In the genomic region with DNA sequence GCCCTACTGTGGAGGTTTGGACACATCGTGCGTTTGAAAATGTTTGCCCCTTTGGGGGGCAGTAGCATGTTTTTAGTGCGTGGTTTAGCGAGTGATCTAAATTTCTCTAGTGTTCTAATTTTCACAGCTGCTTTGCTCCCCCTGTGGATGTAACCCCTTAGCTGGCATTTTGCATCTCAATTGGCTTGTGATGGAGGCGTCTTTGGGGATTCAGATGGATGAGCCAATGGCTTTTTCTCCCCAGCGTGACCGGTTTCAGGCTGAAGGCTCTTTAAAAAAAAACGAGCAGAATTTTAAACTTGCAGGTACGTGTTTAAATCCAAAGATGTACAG, we compare ENCODE assay signal across 8 cellular contexts. TPM values are rescaled to one million over a fixed set of nuclear protein-coding genes. Genes with fewer than 3 reads are reported as not detected.
DNase-seq lines count a peak whose midpoint lies in the region; ATAC-seq and TF ChIP-seq lines count a peak whose summit lies in the region.

No MANE protein-coding gene starts in this region.

- H2AFZ ChIP-seq in neural cell (ENCODE audit: low read depth, low read length): peak overlapping the region; percentile 77

- DNase-seq in COLO829 (ENCODE audit: low spot score): peak; percentile 10
- peak; percentile 90 for DNase-seq in NCI-H82 treated with DMSO at 0.1 percent for 48 hours (lab: John Stamatoyannopoulos, UW; ENCODE audit: unreplicated experiment)
- DNase-seq in effector memory CD4-positive, alpha-beta T cell: no peak
- DNase-seq in activated T-helper 1 cell treated with anti-CD3 and anti-CD28 coated beads, Interleukin-12 subunit alpha, Interleukin-12 subunit beta, Interleukin-2, Interleukin-4 antibody, amounts not matched to agents 30 ng/mL and 10 ng/mL and 1 ng/mL, durations not matched to agents 14 hours and 24 hours and 36 hours (ENCODE audit: low spot score): no peak
- no peak for DNase-seq in central memory CD4-positive, alpha-beta T cell

- ATAC-seq in GM19372 (IDR thresholded peaks at IDR 0.05; ENCODE audit: low read depth, unreplicated experiment) (peak; percentile 18), HG03432 (IDR thresholded peaks at IDR 0.05; ENCODE audit: unreplicated experiment) (peak; percentile 13)

- no peak overlapping the region for H3K4me3 Mint-ChIP-seq in activated T-helper 1 cell treated with anti-CD3 and anti-CD28 coated beads, Interleukin-12 subunit alpha, Interleukin-12 subunit beta, Interleukin-2, Interleukin-4 antibody, amounts not matched to agents 30 ng/mL and 10 ng/mL and 1 ng/mL, durations not matched to agents 14 hours and 24 hours and 36 hours

- peaks cover 13% of the 10 kb centered on the region for H3K36me3 Mint-ChIP-seq in activated T-helper 1 cell treated with anti-CD3 and anti-CD28 coated beads, Interleukin-12 subunit alpha, Interleukin-12 subunit beta, Interleukin-2, Interleukin-4 antibody, amounts not matched to agents 30 ng/mL and 10 ng/mL and 1 ng/mL, durations not matched to agents 14 hours and 24 hours and 36 hours (ENCODE audit: low read depth)

- no peak for TF ChIP-seq EP300 in neural cell (conservative IDR thresholded peaks at IDR 0.05; ENCODE audit: poor library complexity, severe bottlenecking)

- H3K27me3 ChIP-seq in effector memory CD4-positive, alpha-beta T cell (replicated peaks; ENCODE audit: control insufficient read depth, insufficient read depth, low read length, poor library complexity, severe bottlenecking): no peaks in the 10 kb centered on the region
- no peaks in the 10 kb centered on the region for H3K27me3 ChIP-seq in neural cell (ENCODE audit: insufficient read depth, low read depth, low read length)

- H3K9me3 Mint-ChIP-seq in activated T-helper 1 cell treated with anti-CD3 and anti-CD28 coated beads, Interleukin-12 subunit alpha, Interleukin-12 subunit beta, Interleukin-2, Interleukin-4 antibody, amounts not matched to agents 30 ng/mL and 10 ng/mL and 1 ng/mL, durations not matched to agents 14 hours and 24 hours and 36 hours: no peaks in the 10 kb centered on the region

- H3K9ac ChIP-seq in neural cell (ENCODE audit: low read length): peak overlapping the region; percentile 78

- H3K9me3 ChIP-seq in effector memory CD4-positive, alpha-beta T cell (ENCODE audit: control insufficient read depth, low read length): no peaks in the 10 kb centered on the region
- no peaks in the 10 kb centered on the region for H3K9me3 ChIP-seq in neural cell (ENCODE audit: low read length)

- no peaks in the 10 kb centered on the region for H3F3A ChIP-seq in neural cell (ENCODE audit: insufficient read depth, low read length, poor library complexity, severe bottlenecking)

- TF ChIP-seq CTCF in neural cell (IDR thresholded peaks at IDR 0.05; ENCODE audit: poor library complexity, severe bottlenecking): no peak

- H3K79me2 ChIP-seq in neural cell (replicated peaks; ENCODE audit: insufficient read depth, low read length): peaks cover 14% of the 10 kb centered on the region

- H3K9me2 ChIP-seq in neural cell (ENCODE audit: insufficient read depth, low read length): no peaks in the 10 kb centered on the region

- H3K27me3 Mint-ChIP-seq in activated T-helper 1 cell treated with anti-CD3 and anti-CD28 coated beads, Interleukin-12 subunit alpha, Interleukin-12 subunit beta, Interleukin-2, Interleukin-4 antibody, amounts not matched to agents 30 ng/mL and 10 ng/mL and 1 ng/mL, durations not matched to agents 14 hours and 24 hours and 36 hours (ENCODE audit: insufficient read depth): no peaks in the 10 kb centered on the region

- peak overlapping the region; percentile 99 for H3K4me3 ChIP-seq in effector memory CD4-positive, alpha-beta T cell (ENCODE audit: insufficient read depth, low read depth, low read length, poor library complexity, severe bottlenecking)
- H3K4me3 ChIP-seq in neural cell (ENCODE audit: low read length): peak overlapping the region; percentile 76

- no peaks in the 10 kb centered on the region for H4K20me1 ChIP-seq in neural cell (ENCODE audit: insufficient read depth)

- peaks cover 34% of the 10 kb centered on the region for H3K4me1 Mint-ChIP-seq in activated T-helper 1 cell treated with anti-CD3 and anti-CD28 coated beads, Interleukin-12 subunit alpha, Interleukin-12 subunit beta, Interleukin-2, Interleukin-4 antibody, amounts not matched to agents 30 ng/mL and 10 ng/mL and 1 ng/mL, durations not matched to agents 14 hours and 24 hours and 36 hours (ENCODE audit: low read depth)

- peak overlapping the region; percentile 63 for H3K4me2 ChIP-seq in neural cell (ENCODE audit: low read length)

- peak overlapping the region; percentile 81 for H3K27ac ChIP-seq in effector memory CD4-positive, alpha-beta T cell (ENCODE audit: insufficient read depth, low read length, poor library complexity, severe bottlenecking)
- H3K27ac ChIP-seq in neural cell (ENCODE audit: low read length): peak overlapping the region; percentile 88

- TF ChIP-seq RAD21 in neural cell (conservative IDR thresholded peaks at IDR 0.05): no peak

- H3K4me1 ChIP-seq in effector memory CD4-positive, alpha-beta T cell (ENCODE audit: control insufficient read depth, insufficient read depth, low read length, poor library complexity, severe bottlenecking): no peaks in the 10 kb centered on the region

- intact Hi-C loops in activated T-helper 1 cell treated with anti-CD3 and anti-CD28 coated beads, Interleukin-12 subunit alpha, Interleukin-12 subunit beta, Interleukin-2, Interleukin-4 antibody, amounts not matched to agents 30 ng/mL and 10 ng/mL and 1 ng/mL, durations not matched to agents 14 hours and 24 hours and 36 hours (cut with micrococcal nuclease): loop anchor here (1.0 to 10.0 kb wide), 11 partner anchors 10 to 1121 kb away; partner anchors contain the start of genes BTBD8, GFI1 and TGFBR3

- no peak overlapping the region for H3K27ac Mint-ChIP-seq in activated T-helper 1 cell treated with anti-CD3 and anti-CD28 coated beads, Interleukin-12 subunit alpha, Interleukin-12 subunit beta, Interleukin-2, Interleukin-4 antibody, amounts not matched to agents 30 ng/mL and 10 ng/mL and 1 ng/mL, durations not matched to agents 14 hours and 24 hours and 36 hours

- H3K36me3 ChIP-seq in effector memory CD4-positive, alpha-beta T cell (ENCODE audit: control insufficient read depth, insufficient read depth, low read length): no peaks in the 10 kb centered on the region
- H3K36me3 ChIP-seq in neural cell (ENCODE audit: insufficient read depth, low read length): no peaks in the 10 kb centered on the region

TF ChIP-seq in neural cell, 6 proteins besides CTCF, POLR2A, EP300 and RAD21:
- peak; percentile 57 for TF ChIP-seq SMC3 (conservative IDR thresholded peaks at IDR 0.05; ENCODE audit: poor library complexity)
- peak; percentile 45 for TF ChIP-seq MXI1 (conservative IDR thresholded peaks at IDR 0.05; ENCODE audit: poor library complexity, severe bottlenecking)
- TF ChIP-seq REST (IDR thresholded peaks at IDR 0.05; ENCODE audit: borderline replicate concordance): peak; percentile 17
- TF ChIP-seq TAF1 (IDR thresholded peaks at IDR 0.05; ENCODE audit: low read depth): no peak
- no peak for TF ChIP-seq EZH2 (IDR thresholded peaks at IDR 0.05; ENCODE audit: borderline replicate concordance, insufficient read depth, low read length, poor library complexity, severe bottlenecking)
- no peak for TF ChIP-seq POLR2AphosphoS5 (IDR thresholded peaks at IDR 0.05)

RNA-seq across cellular contexts. Expression of gene CDC7, which starts 0.8 kb away (rescaled TPM):
- 33.2 and 34.6 TPM in 2 replicates for polyA plus RNA-seq in neural cell
- polyA minus RNA-seq in neural cell: 24.2 and 26.1 TPM in 2 replicates
- total RNA-seq in activated T-helper 1 cell treated with anti-CD3 and anti-CD28 coated beads, Interleukin-12 subunit alpha, Interleukin-12 subunit beta, Interleukin-2, Interleukin-4 antibody, amounts not matched to agents 30 ng/mL and 10 ng/mL and 1 ng/mL, durations not matched to agents 14 hours and 24 hours and 36 hours: 19.9 and 23.1 TPM in 2 replicates

Comparison
In these comparisons a context has a peak if more than half of its experiments do, and no peak if none do; other contexts are left out.
1. DNase-seq: peak in COLO829 (single experiment) and NCI-H82 treated with DMSO at 0.1 percent for 48 hours (single experiment); none in effector memory CD4-positive, alpha-beta T cell (0 of 3), activated T-helper 1 cell treated with anti-CD3 and anti-CD28 coated beads, Interleukin-12 subunit alpha, Interleukin-12 subunit beta, Interleukin-2, Interleukin-4 antibody, amounts not matched to agents 30 ng/mL and 10 ng/mL and 1 ng/mL, durations not matched to agents 14 hours and 24 hours and 36 hours (single experiment) and central memory CD4-positive, alpha-beta T cell (single experiment).